ENCODE assay signal across 23 cellular contexts in the genomic region with DNA sequence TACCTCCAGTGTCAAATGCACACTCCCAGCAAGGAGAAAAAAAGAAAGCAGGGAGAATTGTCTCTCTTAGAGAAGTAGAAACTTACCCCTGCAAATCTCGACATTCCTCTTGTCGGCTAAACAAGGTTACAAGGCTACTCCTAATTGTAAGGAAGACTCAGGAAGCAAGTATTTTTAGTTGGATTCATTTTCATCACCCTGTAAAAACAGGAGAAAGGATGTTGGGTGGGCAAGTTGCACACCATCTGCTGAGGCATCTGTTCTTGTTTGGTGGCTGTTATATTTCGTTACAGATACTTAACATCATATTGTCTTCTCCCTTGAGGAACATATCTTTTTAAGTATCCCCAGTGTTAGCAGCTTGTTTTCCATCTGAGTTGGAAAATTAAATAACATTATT.
DNase-seq lines count a peak whose midpoint lies in the region; ATAC-seq and TF ChIP-seq lines count a peak whose summit lies in the region.
"Had no signal": no experiment of that assay in that cellular context is flagged by ENCODE, and none has a peak within 500 bp of the region (broad histone marks: within the 10 kb centered on the region; RNA-seq: fewer than 3 reads in every experiment).

No MANE protein-coding gene starts in this region.

- H3K9me3 ChIP-seq in hepatocyte (ENCODE audit: low read depth) (no peaks in the 10 kb centered on the region), MG63 (no peaks in the 10 kb centered on the region)
- H3K9me3 ChIP-seq: SJSA1 had no signal

- peak; percentile 23 for DNase-seq in Ammon's horn (ENCODE audit: low spot score)
- peak; percentile 68 for DNase-seq in NCI-H1694 treated with DMSO at 0.1 percent for 48 hours (lab: John Stamatoyannopoulos, UW)
- peak; percentile 85 for DNase-seq in NCI-H524 treated with DMSO at 0.1 percent for 48 hours (lab: John Stamatoyannopoulos, UW)
- DNase-seq in glutamatergic neuron: no peak
- no peak for DNase-seq in hepatocyte (ENCODE audit: low spot score)
- no peak for DNase-seq in MG63
- no peak for DNase-seq in NCI-H226
- DNase-seq: 8988T, ACHN, DMS53, GDM1, NCI-H1092, NCI-H1417 treated with DMSO at 0.1 percent for 48 hours, NCI-H187 treated with DMSO at 0.1 percent for 48 hours, NCI-H510A, NCI-H774, Right ventricle myocardium superior, RPMI8226, T-cell had no signal

- WGBS in hepatocyte (ENCODE audit: low lambda C conversion rate, missing lambda C conversion rate): 88% methylated on average over 3 of the region's 3 CpGs

- H3K4me3 ChIP-seq in hepatocyte: no peak overlapping the region
- no peak overlapping the region for H3K4me3 ChIP-seq in MG63
- H3K4me3 ChIP-seq: GM12878, SJSA1 had no signal

- no peaks in the 10 kb centered on the region for H3K27me3 Mint-ChIP-seq in glutamatergic neuron (ENCODE audit: unreplicated experiment)
- H3K27me3 Mint-ChIP-seq: T-cell had no signal

- H3K9me3 Mint-ChIP-seq in glutamatergic neuron (ENCODE audit: unreplicated experiment): no peaks in the 10 kb centered on the region

- H3K4me3 Mint-ChIP-seq in glutamatergic neuron (ENCODE audit: unreplicated experiment): peak overlapping the region; percentile 36
- H3K4me3 Mint-ChIP-seq: T-cell had no signal

- H4K20me1 ChIP-seq in hepatocyte (ENCODE audit: insufficient read depth, poor library complexity, severe bottlenecking): no peaks in the 10 kb centered on the region

- no peaks in the 10 kb centered on the region for H3K9me2 ChIP-seq in hepatocyte (replicated peaks; ENCODE audit: insufficient read depth)

- H3K36me3 ChIP-seq in hepatocyte (replicated peaks; ENCODE audit: insufficient read depth, low read depth): no peaks in the 10 kb centered on the region
- no peaks in the 10 kb centered on the region for H3K36me3 ChIP-seq in MG63
- H3K36me3 ChIP-seq: SJSA1 had no signal

- no peak for ATAC-seq in HG03520 (IDR thresholded peaks at IDR 0.05; ENCODE audit: unreplicated experiment)
- ATAC-seq: GM12878, HCT116, T-cell had no signal

- H2AFZ ChIP-seq in hepatocyte: no peak overlapping the region

- H3K27ac ChIP-seq in hepatocyte: no peak overlapping the region
- H3K27ac ChIP-seq: SJSA1 had no signal

- H3K36me3 Mint-ChIP-seq in glutamatergic neuron (ENCODE audit: unreplicated experiment): no peaks in the 10 kb centered on the region
- H3K36me3 Mint-ChIP-seq: T-cell had no signal

- peak overlapping the region; percentile 96 for H3K27ac Mint-ChIP-seq in glutamatergic neuron (ENCODE audit: unreplicated experiment)
- H3K27ac Mint-ChIP-seq: T-cell had no signal

- peaks cover 20% of the 10 kb centered on the region for H3K4me1 Mint-ChIP-seq in glutamatergic neuron (ENCODE audit: low read depth, unreplicated experiment)
- H3K4me1 Mint-ChIP-seq: T-cell had no signal

- TF ChIP-seq CTCF in glutamatergic neuron (IDR thresholded peaks at IDR 0.05; ENCODE audit: partially characterized antibody, unreplicated experiment): no peak
- TF ChIP-seq CTCF in hepatocyte (IDR thresholded peaks at IDR 0.05; ENCODE audit: poor library complexity): no peak

- no peaks in the 10 kb centered on the region for H3K4me1 ChIP-seq in hepatocyte (ENCODE audit: insufficient read depth)

- no peak overlapping the region for H3K4me2 ChIP-seq in hepatocyte

- H3K27me3 ChIP-seq in hepatocyte: no peaks in the 10 kb centered on the region
- H3K27me3 ChIP-seq in MG63: no peaks in the 10 kb centered on the region
- H3K27me3 ChIP-seq: SJSA1 had no signal

- no peaks in the 10 kb centered on the region for H3K79me2 ChIP-seq in hepatocyte

Comparison
In these comparisons a context has a peak if more than half of its experiments do, and no peak if none do; other contexts are left out.
1. DNase-seq: peak in Ammon's horn (single experiment), NCI-H1694 treated with DMSO at 0.1 percent for 48 hours (single experiment) and NCI-H524 treated with DMSO at 0.1 percent for 48 hours (single experiment); none in glutamatergic neuron (single experiment), hepatocyte (single experiment), MG63 (single experiment) and NCI-H226 (single experiment).